ENCODE assay signal across 37 cellular contexts in the genomic region with DNA sequence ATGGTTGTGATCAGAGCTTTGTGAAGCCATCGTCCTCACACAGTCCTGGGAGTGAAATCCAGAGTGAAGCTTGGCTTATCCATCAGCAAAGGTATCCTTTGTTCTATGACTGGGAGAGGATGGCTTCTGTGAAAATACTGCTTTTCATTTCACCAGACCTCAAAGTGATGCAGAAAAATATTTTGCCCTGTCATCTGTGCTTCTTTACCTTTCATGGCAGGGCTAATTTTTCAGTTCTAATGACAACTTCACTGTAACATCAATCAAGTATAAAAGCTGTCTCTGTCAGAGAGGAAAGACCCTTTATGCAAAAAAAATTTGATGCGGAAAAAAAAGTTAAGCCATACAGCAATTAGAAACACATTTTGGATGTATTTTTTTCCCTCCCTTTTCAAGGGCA.
"Had no signal": no experiment of that assay in that cellular context is flagged by ENCODE, and none has a peak within 500 bp of the region (broad histone marks: within the 10 kb centered on the region; RNA-seq: fewer than 3 reads in every experiment).

No MANE protein-coding gene starts in this region.

- H3K4me1 ChIP-seq: ascending aorta, Peyer's patch, SJSA1 had no signal

- H3K9me3 ChIP-seq: ascending aorta, MG63, Peyer's patch, SJSA1, SK-N-SH had no signal

- H3K27ac ChIP-seq: ascending aorta, Peyer's patch, SJSA1, VCaP had no signal

- H3K27me3 ChIP-seq: ascending aorta, Peyer's patch had no signal

- H3K4me2 ChIP-seq: SK-N-SH had no signal

- H3K27me3 Mint-ChIP-seq: activated CD4-positive, alpha-beta T cell treated with anti-CD3 and anti-CD28 coated beads, Interleukin-2, amount 10 ng/mL, durations not matched to agents 24 days and 14 days; activated naive CD8-positive, alpha-beta T cell treated with anti-CD3 and anti-CD28 coated beads, Interleukin-2, amount 10 ng/mL, durations not matched to agents 7 days and 5 days had no signal

- H3K27ac Mint-ChIP-seq: activated CD4-positive, alpha-beta T cell treated with anti-CD3 and anti-CD28 coated beads, Interleukin-2, amount 10 ng/mL, durations not matched to agents 24 days and 14 days; activated CD8-positive, alpha-beta T cell treated with anti-CD3 and anti-CD28 coated beads for 36 hours; activated naive CD4-positive, alpha-beta T cell treated with anti-CD3 and anti-CD28 coated beads, Interleukin-2, amount 50 U/mL, for 24 hours; activated naive CD8-positive, alpha-beta T cell treated with anti-CD3 and anti-CD28 coated beads, Interleukin-2, amount 10 ng/mL, durations not matched to agents 7 days and 5 days; activated T-cell treated with anti-CD3 and anti-CD28 coated beads, Interleukin-2, amount 50 U/mL, for 24 hours; activated T-helper 2 cell treated with anti-CD3 and anti-CD28 coated beads, Interferon-gamma antibody, Interleukin-2, Interleukin-4, amounts not matched to agents 10 μg/mL and 5 μg/mL and 100 μg/mL, durations not matched to agents 14 hours and 24 hours and 36 hours had no signal

- H3K9me3 Mint-ChIP-seq: activated CD4-positive, alpha-beta T cell treated with anti-CD3 and anti-CD28 coated beads, Interleukin-2, amount 10 ng/mL, durations not matched to agents 24 days and 14 days; activated CD8-positive, alpha-beta T cell treated with anti-CD3 and anti-CD28 coated beads for 36 hours; activated naive CD4-positive, alpha-beta T cell treated with anti-CD3 and anti-CD28 coated beads, Interleukin-2, amount 50 U/mL, for 24 hours; activated naive CD8-positive, alpha-beta T cell treated with anti-CD3 and anti-CD28 coated beads, Interleukin-2, amount 10 ng/mL, durations not matched to agents 7 days and 5 days; activated T-cell treated with anti-CD3 and anti-CD28 coated beads, Interleukin-2, amount 50 U/mL, for 24 hours; activated T-helper 2 cell treated with anti-CD3 and anti-CD28 coated beads, Interferon-gamma antibody, Interleukin-2, Interleukin-4, amounts not matched to agents 10 μg/mL and 5 μg/mL and 100 μg/mL, durations not matched to agents 14 hours and 24 hours and 36 hours had no signal

- H3K9ac ChIP-seq: SK-N-SH had no signal

- H3K36me3 ChIP-seq: ascending aorta, MG63, Peyer's patch, SJSA1 had no signal

- DNase-seq: activated CD4-positive, alpha-beta T cell treated with anti-CD3 and anti-CD28 coated beads for 1 hour; activated CD4-positive, alpha-beta T cell treated with anti-CD3 and anti-CD28 coated beads, Interleukin-2, amount 10 ng/mL, durations not matched to agents 24 days and 14 days; activated CD4-positive, alpha-beta T cell treated with anti-CD3 and anti-CD28 coated beads, Interleukin-2, amount 50 U/mL, for 4 hours; activated CD4-positive, CD25-positive, alpha-beta regulatory T cell; activated CD8-positive, alpha-beta T cell treated with anti-CD3 and anti-CD28 coated beads for 36 hours; activated gamma-delta T cell; activated naive CD4-positive, alpha-beta T cell treated with Interleukin-2 at 50 U/mL for 16 hours; activated naive CD8-positive, alpha-beta T cell treated with anti-CD3 and anti-CD28 coated beads, Interleukin-2, amount 10 ng/mL, durations not matched to agents 7 days and 5 days; activated T-cell treated with anti-CD3 and anti-CD28 coated beads, Interleukin-2, amount 50 U/mL, for 24 hours; amygdala; Kasumi-1; KG1; MG63; NCI-H1048; NCI-H1105 treated with DMSO at 0.1 percent for 48 hours; NCI-H1436 treated with DMSO at 0.1 percent for 48 hours; NCI-H1694 treated with DMSO at 0.1 percent for 48 hours; NCI-H2029; NCI-H2171; NCI-H510A; NCI-H526; NCI-H748 treated with DMSO at 0.1 percent for 48 hours; NK-92 treated with Interleukin-12 subunit alpha and Interleukin-12 subunit beta, amount 100 ng/mL, for 24 hours; PC-3; Peyer's patch; RPMI8226; SHP77 treated with DMSO at 0.1 percent for 48 hours; SK-N-SH; SW 1271; T-helper 1 cell; T-helper 2 cell; T-helper 9 cell had no signal

- H3K4me1 Mint-ChIP-seq: activated CD4-positive, alpha-beta T cell treated with anti-CD3 and anti-CD28 coated beads, Interleukin-2, amount 10 ng/mL, durations not matched to agents 24 days and 14 days; activated naive CD4-positive, alpha-beta T cell treated with anti-CD3 and anti-CD28 coated beads, Interleukin-2, amount 50 U/mL, for 24 hours; activated naive CD8-positive, alpha-beta T cell treated with anti-CD3 and anti-CD28 coated beads, Interleukin-2, amount 10 ng/mL, durations not matched to agents 7 days and 5 days had no signal

- H3K36me3 Mint-ChIP-seq: activated naive CD4-positive, alpha-beta T cell treated with anti-CD3 and anti-CD28 coated beads, Interleukin-2, amount 50 U/mL, for 24 hours; activated naive CD8-positive, alpha-beta T cell treated with anti-CD3 and anti-CD28 coated beads, Interleukin-2, amount 10 ng/mL, durations not matched to agents 7 days and 5 days had no signal

- H3K4me3 ChIP-seq: ascending aorta, MG63, Peyer's patch, SJSA1 had no signal

- H3K4me3 Mint-ChIP-seq: activated CD4-positive, alpha-beta T cell treated with anti-CD3 and anti-CD28 coated beads, Interleukin-2, amount 10 ng/mL, durations not matched to agents 24 days and 14 days; activated CD8-positive, alpha-beta T cell treated with anti-CD3 and anti-CD28 coated beads for 36 hours; activated naive CD4-positive, alpha-beta T cell treated with anti-CD3 and anti-CD28 coated beads, Interleukin-2, amount 50 U/mL, for 24 hours; activated naive CD8-positive, alpha-beta T cell treated with anti-CD3 and anti-CD28 coated beads, Interleukin-2, amount 10 ng/mL, durations not matched to agents 7 days and 5 days; activated T-cell treated with anti-CD3 and anti-CD28 coated beads, Interleukin-2, amount 50 U/mL, for 24 hours had no signal
